ENCODE assay signal across 1 cellular context in the genomic region with DNA sequence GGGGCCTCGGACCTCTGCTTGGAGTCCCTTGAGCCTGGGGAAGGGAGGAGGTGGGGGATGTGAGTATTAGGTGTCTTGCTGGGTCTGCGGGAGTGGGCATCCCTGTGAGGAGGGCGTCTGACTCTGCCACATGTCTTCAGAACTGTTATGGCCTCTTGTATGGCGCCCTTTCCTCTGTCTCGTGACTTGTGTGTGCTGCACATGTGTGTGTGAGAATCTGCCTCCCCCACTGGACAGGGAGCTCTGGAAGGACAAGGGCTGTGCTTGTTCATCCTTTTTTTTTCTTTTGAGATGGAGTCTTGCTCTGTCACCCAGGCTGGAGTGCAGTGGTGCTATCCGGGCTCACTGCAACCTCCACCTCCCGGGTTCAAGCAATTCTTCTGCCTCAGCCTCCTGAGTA.
TF ChIP-seq lines count a peak whose summit lies in the region.

No MANE protein-coding gene starts in this region.

TF ChIP-seq in GM23338, 12 proteins besides CTCF, POLR2A, EP300 and RAD21:
- TF ChIP-seq, protein P1, sequence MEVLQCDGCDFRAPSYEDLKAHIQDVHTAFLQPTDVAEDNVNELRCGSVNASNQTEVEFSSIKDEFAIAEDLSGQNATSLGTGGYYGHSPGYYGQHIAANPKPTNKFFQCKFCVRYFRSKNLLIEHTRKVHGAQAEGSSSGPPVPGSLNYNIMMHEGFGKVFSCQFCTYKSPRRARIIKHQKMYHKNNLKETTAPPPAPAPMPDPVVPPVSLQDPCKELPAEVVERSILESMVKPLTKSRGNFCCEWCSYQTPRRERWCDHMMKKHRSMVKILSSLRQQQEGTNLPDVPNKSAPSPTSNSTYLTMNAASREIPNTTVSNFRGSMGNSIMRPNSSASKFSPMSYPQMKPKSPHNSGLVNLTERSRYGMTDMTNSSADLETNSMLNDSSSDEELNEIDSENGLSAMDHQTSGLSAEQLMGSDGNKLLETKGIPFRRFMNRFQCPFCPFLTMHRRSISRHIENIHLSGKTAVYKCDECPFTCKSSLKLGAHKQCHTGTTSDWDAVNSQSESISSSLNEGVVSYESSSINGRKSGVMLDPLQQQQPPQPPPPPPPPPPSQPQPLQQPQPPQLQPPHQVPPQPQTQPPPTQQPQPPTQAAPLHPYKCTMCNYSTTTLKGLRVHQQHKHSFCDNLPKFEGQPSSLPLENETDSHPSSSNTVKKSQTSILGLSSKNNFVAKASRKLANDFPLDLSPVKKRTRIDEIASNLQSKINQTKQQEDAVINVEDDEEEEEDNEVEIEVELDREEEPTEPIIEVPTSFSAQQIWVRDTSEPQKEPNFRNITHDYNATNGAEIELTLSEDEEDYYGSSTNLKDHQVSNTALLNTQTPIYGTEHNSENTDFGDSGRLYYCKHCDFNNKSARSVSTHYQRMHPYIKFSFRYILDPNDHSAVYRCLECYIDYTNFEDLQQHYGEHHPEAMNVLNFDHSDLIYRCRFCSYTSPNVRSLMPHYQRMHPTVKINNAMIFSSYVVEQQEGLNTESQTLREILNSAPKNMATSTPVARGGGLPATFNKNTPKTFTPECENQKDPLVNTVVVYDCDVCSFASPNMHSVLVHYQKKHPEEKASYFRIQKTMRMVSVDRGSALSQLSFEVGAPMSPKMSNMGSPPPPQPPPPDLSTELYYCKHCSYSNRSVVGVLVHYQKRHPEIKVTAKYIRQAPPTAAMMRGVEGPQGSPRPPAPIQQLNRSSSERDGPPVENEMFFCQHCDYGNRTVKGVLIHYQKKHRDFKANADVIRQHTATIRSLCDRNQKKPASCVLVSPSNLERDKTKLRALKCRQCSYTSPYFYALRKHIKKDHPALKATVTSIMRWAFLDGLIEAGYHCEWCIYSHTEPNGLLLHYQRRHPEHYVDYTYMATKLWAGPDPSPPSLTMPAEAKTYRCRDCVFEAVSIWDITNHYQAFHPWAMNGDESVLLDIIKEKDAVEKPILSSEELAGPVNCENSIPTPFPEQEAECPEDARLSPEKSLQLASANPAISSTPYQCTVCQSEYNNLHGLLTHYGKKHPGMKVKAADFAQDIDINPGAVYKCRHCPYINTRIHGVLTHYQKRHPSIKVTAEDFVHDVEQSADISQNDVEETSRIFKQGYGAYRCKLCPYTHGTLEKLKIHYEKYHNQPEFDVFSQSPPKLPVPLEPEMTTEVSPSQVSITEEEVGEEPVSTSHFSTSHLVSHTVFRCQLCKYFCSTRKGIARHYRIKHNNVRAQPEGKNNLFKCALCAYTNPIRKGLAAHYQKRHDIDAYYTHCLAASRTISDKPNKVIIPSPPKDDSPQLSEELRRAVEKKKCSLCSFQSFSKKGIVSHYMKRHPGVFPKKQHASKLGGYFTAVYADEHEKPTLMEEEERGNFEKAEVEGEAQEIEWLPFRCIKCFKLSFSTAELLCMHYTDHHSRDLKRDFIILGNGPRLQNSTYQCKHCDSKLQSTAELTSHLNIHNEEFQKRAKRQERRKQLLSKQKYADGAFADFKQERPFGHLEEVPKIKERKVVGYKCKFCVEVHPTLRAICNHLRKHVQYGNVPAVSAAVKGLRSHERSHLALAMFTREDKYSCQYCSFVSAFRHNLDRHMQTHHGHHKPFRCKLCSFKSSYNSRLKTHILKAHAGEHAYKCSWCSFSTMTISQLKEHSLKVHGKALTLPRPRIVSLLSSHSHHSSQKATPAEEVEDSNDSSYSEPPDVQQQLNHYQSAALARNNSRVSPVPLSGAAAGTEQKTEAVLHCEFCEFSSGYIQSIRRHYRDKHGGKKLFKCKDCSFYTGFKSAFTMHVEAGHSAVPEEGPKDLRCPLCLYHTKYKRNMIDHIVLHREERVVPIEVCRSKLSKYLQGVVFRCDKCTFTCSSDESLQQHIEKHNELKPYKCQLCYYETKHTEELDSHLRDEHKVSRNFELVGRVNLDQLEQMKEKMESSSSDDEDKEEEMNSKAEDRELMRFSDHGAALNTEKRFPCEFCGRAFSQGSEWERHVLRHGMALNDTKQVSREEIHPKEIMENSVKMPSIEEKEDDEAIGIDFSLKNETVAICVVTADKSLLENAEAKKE (CRISPR knock-in tag; IDR thresholded peaks at IDR 0.05), result no peak
- TF ChIP-seq CREB1 (CRISPR knock-in tag; IDR thresholded peaks at IDR 0.05; ENCODE audit: low read depth) (no peak), EZH2 (IDR thresholded peaks at IDR 0.05; ENCODE audit: low read depth, unreplicated experiment) (no peak), POLR2AphosphoS5 (IDR thresholded peaks at IDR 0.05; ENCODE audit: low read depth) (no peak), STAT1 (IDR thresholded peaks at IDR 0.05; ENCODE audit: unreplicated experiment) (no peak), ZNF114 (CRISPR knock-in tag; IDR thresholded peaks at IDR 0.05) (no peak), EZH2phosphoT487 (IDR thresholded peaks at IDR 0.05; ENCODE audit: unreplicated experiment) (no peak), JUNB (IDR thresholded peaks at IDR 0.05; ENCODE audit: unreplicated experiment) (no peak), ZNF331 (CRISPR knock-in tag; IDR thresholded peaks at IDR 0.05; ENCODE audit: low read depth) (no peak)
- TF ChIP-seq, protein P2, sequence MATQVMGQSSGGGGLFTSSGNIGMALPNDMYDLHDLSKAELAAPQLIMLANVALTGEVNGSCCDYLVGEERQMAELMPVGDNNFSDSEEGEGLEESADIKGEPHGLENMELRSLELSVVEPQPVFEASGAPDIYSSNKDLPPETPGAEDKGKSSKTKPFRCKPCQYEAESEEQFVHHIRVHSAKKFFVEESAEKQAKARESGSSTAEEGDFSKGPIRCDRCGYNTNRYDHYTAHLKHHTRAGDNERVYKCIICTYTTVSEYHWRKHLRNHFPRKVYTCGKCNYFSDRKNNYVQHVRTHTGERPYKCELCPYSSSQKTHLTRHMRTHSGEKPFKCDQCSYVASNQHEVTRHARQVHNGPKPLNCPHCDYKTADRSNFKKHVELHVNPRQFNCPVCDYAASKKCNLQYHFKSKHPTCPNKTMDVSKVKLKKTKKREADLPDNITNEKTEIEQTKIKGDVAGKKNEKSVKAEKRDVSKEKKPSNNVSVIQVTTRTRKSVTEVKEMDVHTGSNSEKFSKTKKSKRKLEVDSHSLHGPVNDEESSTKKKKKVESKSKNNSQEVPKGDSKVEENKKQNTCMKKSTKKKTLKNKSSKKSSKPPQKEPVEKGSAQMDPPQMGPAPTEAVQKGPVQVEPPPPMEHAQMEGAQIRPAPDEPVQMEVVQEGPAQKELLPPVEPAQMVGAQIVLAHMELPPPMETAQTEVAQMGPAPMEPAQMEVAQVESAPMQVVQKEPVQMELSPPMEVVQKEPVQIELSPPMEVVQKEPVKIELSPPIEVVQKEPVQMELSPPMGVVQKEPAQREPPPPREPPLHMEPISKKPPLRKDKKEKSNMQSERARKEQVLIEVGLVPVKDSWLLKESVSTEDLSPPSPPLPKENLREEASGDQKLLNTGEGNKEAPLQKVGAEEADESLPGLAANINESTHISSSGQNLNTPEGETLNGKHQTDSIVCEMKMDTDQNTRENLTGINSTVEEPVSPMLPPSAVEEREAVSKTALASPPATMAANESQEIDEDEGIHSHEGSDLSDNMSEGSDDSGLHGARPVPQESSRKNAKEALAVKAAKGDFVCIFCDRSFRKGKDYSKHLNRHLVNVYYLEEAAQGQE (IDR thresholded peaks at IDR 0.05; ENCODE audit: unreplicated experiment), result no peak
- TF ChIP-seq, protein P3, sequence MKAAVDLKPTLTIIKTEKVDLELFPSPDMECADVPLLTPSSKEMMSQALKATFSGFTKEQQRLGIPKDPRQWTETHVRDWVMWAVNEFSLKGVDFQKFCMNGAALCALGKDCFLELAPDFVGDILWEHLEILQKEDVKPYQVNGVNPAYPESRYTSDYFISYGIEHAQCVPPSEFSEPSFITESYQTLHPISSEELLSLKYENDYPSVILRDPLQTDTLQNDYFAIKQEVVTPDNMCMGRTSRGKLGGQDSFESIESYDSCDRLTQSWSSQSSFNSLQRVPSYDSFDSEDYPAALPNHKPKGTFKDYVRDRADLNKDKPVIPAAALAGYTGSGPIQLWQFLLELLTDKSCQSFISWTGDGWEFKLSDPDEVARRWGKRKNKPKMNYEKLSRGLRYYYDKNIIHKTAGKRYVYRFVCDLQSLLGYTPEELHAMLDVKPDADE (IDR thresholded peaks at IDR 0.05), result no peak
